20 cellular contexts compared by ENCODE assay signal in genomic region chr5:130237721-130238120, GRCh38.
"Had no signal": no experiment of that assay in that cellular context is flagged by ENCODE, and none has a peak within 500 bp of the region (broad histone marks: within the 10 kb centered on the region; RNA-seq: fewer than 3 reads in every experiment).

No MANE protein-coding gene starts in this region.

- DNase-seq: activated CD4-positive, alpha-beta T cell treated with anti-CD3 and anti-CD28 coated beads for 1 hour; activated CD4-positive, alpha-beta T cell treated with anti-CD3 and anti-CD28 coated beads, Interleukin-2, amount 50 U/mL, for 1 hour; activated CD8-positive, alpha-beta T cell treated with anti-CD3 and anti-CD28 coated beads, Interleukin-2, amount 10 ng/mL, durations not matched to agents 7 days and 5 days; activated gamma-delta T cell; activated naive CD4-positive, alpha-beta T cell treated with anti-CD3 and anti-CD28 coated beads, Interleukin-2, amount 50 U/mL, for 16 hours; activated naive CD8-positive, alpha-beta T cell treated with anti-CD3 and anti-CD28 coated beads, Interleukin-2, amount 50 U/mL, for 24 hours; anterior cingulate cortex; body of pancreas; effector CD8-positive, alpha-beta T cell; foreskin melanocyte; glutamatergic neuron; kidney glomerular epithelial cell; left lung; naive thymus-derived CD8-positive, alpha-beta T cell; posterior cingulate gyrus; sigmoid colon; stimulated activated CD4-positive, alpha-beta T cell treated with anti-CD3 and anti-CD28 coated beads, Interleukin-4, amount 100 ng/mL, for 1 hour; stimulated activated naive CD4-positive, alpha-beta T cell; testis; upper lobe of right lung had no signal

- ATAC-seq: activated CD8-positive, alpha-beta T cell treated with anti-CD3 and anti-CD28 coated beads, Interleukin-2, amount 10 ng/mL, durations not matched to agents 7 days and 5 days; activated naive CD8-positive, alpha-beta T cell treated with anti-CD3 and anti-CD28 coated beads, Interleukin-2, amount 50 U/mL, for 24 hours; body of pancreas; left lung; naive thymus-derived CD8-positive, alpha-beta T cell; upper lobe of right lung had no signal
